In genomic region chr4:166075599-166075998, GRCh38 we compare ENCODE assay signal across 9 cellular contexts.
"Had no signal": no experiment of that assay in that cellular context is flagged by ENCODE, and none has a peak within 500 bp of the region (broad histone marks: within the 10 kb centered on the region; RNA-seq: fewer than 3 reads in every experiment).

No MANE protein-coding gene starts in this region.

- ATAC-seq: HCT116, K562 had no signal

- H3K9ac ChIP-seq: GM23248 had no signal

- H3K4me3 ChIP-seq: GM23248, HAP-1, K562 had no signal

- H3K36me3 ChIP-seq: HAP-1 had no signal

- H3K9me3 Mint-ChIP-seq: HFFc6 had no signal

- FAIRE-seq: K562 had no signal

- DNase-seq: GM23248, GOT3, H7, HFFc6, IMR-90 had no signal

- H2AFZ ChIP-seq: GM23248 had no signal

- H3K4me3 Mint-ChIP-seq: HFFc6 had no signal

- H3K27ac Mint-ChIP-seq: HFFc6 had no signal

- H3K9me3 ChIP-seq: HAP-1 had no signal

- H3K27ac ChIP-seq: GM23248, HL-60 had no signal
